12 cellular contexts compared by ENCODE assay signal in genomic region chr20:33516882-33517281, GRCh38. TPM values are rescaled to one million over a fixed set of nuclear protein-coding genes. Genes with fewer than 3 reads are reported as not detected.
DNase-seq lines count a peak whose midpoint lies in the region; ATAC-seq, FAIRE-seq and TF ChIP-seq lines count a peak whose summit lies in the region.
"Had no signal": no experiment of that assay in that cellular context is flagged by ENCODE, and none has a peak within 500 bp of the region (broad histone marks: within the 10 kb centered on the region; RNA-seq: fewer than 3 reads in every experiment).

No MANE protein-coding gene starts in this region.

- TF ChIP-seq CTCF in HepG2 (CRISPR knock-in tag; IDR thresholded peaks at IDR 0.05): no peak

- ATAC-seq in HepG2 (no peak), GM21447 (IDR thresholded peaks at IDR 0.05; ENCODE audit: unreplicated experiment) (no peak)
- ATAC-seq: activated CD8-positive, alpha-beta memory T cell treated with anti-CD3 and anti-CD28 coated beads, Interleukin-2, amount 10 ng/mL, durations not matched to agents 7 days and 5 days; left colon; T-helper 17 cell had no signal

- TF ChIP-seq POLR2A in HepG2 (IDR thresholded peaks at IDR 0.05; ENCODE audit: insufficient read depth in 1 of 2, low read depth in 2 of 2, low read length in 2 of 2): no peak

- intact Hi-C loops in HepG2 (cut with micrococcal nuclease; ENCODE audit: unreplicated experiment): loop anchor here (5.0 to 10.0 kb wide), 2 partner anchors 48 to 135 kb away; no protein-coding TSS in a partner anchor

- H3K4me2 ChIP-seq in HepG2 (ENCODE audit: low read depth, low read length): no peak overlapping the region

- no peaks in the 10 kb centered on the region for H3K9me3 ChIP-seq in CD8-positive, alpha-beta memory T cell (ENCODE audit: low read length)
- no peaks in the 10 kb centered on the region for H3K9me3 ChIP-seq in HepG2 (ENCODE audit: low read length)
- H3K9me3 ChIP-seq: tibial artery had no signal

- CTCF ChIA-PET in CD8-positive, alpha-beta memory T cell (lab: Charles Lee): interaction anchor here (1.8 kb wide), 1 partner anchor 136 kb away, joined by 4 read pairs; no protein-coding TSS in a partner anchor
- CTCF ChIA-PET in HepG2 (lab: Yijun Ruan, JAX; ENCODE audit: low intra/inter-chr PET ratio, low total read pairs): interaction anchor here (1.3 kb wide), 1 partner anchor 135 kb away, joined by 4 read pairs; no protein-coding TSS in a partner anchor

- peaks cover 54% of the 10 kb centered on the region for H3K79me2 ChIP-seq in HepG2 (ENCODE audit: insufficient read depth, low read length)

- H3K4me1 ChIP-seq in CD8-positive, alpha-beta memory T cell (ENCODE audit: insufficient read depth, low read length): no peaks in the 10 kb centered on the region
- peaks cover 44% of the 10 kb centered on the region for H3K4me1 ChIP-seq in HepG2 (ENCODE audit: insufficient read depth, low read length)
- H3K4me1 ChIP-seq: tibial artery had no signal

- no peaks in the 10 kb centered on the region; the same call in 1 of the 2 replicates for H4K20me1 ChIP-seq in HepG2 (ENCODE audit: insufficient read depth, low read length)

- TF ChIP-seq EP300 in HepG2 (IDR thresholded peaks at IDR 0.05; ENCODE audit: low read depth in 2 of 2, low read length in 2 of 2) (no peak), HepG2 (CRISPR knock-in tag; IDR thresholded peaks at IDR 0.05; ENCODE audit: borderline replicate concordance) (no peak)

- H3K36me3 Mint-ChIP-seq in CD8-positive, alpha-beta memory T cell: peaks cover 0 to 3% (median 0%) of the 10 kb centered on the region in 3 donors

- H3K4me1 Mint-ChIP-seq in CD8-positive, alpha-beta memory T cell: peaks cover 24 to 47% (median 25%) of the 10 kb centered on the region in 3 donors

- H3K27ac Mint-ChIP-seq in CD8-positive, alpha-beta memory T cell: peak overlapping the region in 5 of 8 donors; percentile 18 to 75 (median 52)
- H3K27ac Mint-ChIP-seq: activated CD8-positive, alpha-beta memory T cell treated with anti-CD3 and anti-CD28 coated beads, Interleukin-2, amount 10 ng/mL, durations not matched to agents 7 days and 5 days; T-helper 17 cell had no signal

- H3K4me3 ChIP-seq in CD8-positive, alpha-beta memory T cell (ENCODE audit: low read length): no peak overlapping the region
- H3K4me3 ChIP-seq in HepG2 (replicated peaks in 1 of 3; ENCODE audit: insufficient read depth in 1 of 3, low read depth in 2 of 3, low read length in 3 of 3): no peak overlapping the region
- H3K4me3 ChIP-seq: tibial artery had no signal

- no peaks in the 10 kb centered on the region for H3K9me3 Mint-ChIP-seq in CD8-positive, alpha-beta memory T cell

- H2AFZ ChIP-seq in HepG2 (ENCODE audit: low read length): no peak overlapping the region

- no peak for FAIRE-seq in HepG2 (lab: Jason Lieb, UNC)

- no peak overlapping the region for H3K4me3 Mint-ChIP-seq in CD8-positive, alpha-beta memory T cell
- H3K4me3 Mint-ChIP-seq: activated CD8-positive, alpha-beta memory T cell treated with anti-CD3 and anti-CD28 coated beads, Interleukin-2, amount 10 ng/mL, durations not matched to agents 7 days and 5 days; T-helper 17 cell had no signal

- H3K27me3 ChIP-seq in CD8-positive, alpha-beta memory T cell (ENCODE audit: insufficient read depth, low read length, poor library complexity, severe bottlenecking): no peaks in the 10 kb centered on the region
- H3K27me3 ChIP-seq in HepG2 (ENCODE audit: control insufficient read depth in 1 of 2, insufficient read depth in 2 of 2, low read length in 2 of 2): no peaks in the 10 kb centered on the region
- H3K27me3 ChIP-seq: tibial artery had no signal

- no TSS peak for BruUV-seq in HepG2 (replicated peaks; lab: Mats Ljungman, UMichigan)

- H3K27ac ChIP-seq in CD8-positive, alpha-beta memory T cell (ENCODE audit: low read depth, low read length): no peak overlapping the region
- H3K27ac ChIP-seq in HepG2 (ENCODE audit: extremely low read length, insufficient read depth, low read length): peak overlapping the region; percentile 5
- H3K27ac ChIP-seq: tibial artery had no signal

- 70% methylated on average over 1 of the region's 1 CpG for whole genome bisulfite sequencing in HepG2 (ENCODE audit: low lambda C conversion rate)

- DNase-seq in CD8-positive, alpha-beta memory T cell: no peak
- peak; percentile 20 for DNase-seq in H4 (ENCODE audit: low spot score)
- DNase-seq in astrocyte of the hippocampus (ENCODE audit: low read depth, low spot score): peak; percentile 29
- no peak for DNase-seq in HepG2 (ENCODE audit: low spot score)
- no peak for DNase-seq in NCI-H2107 (lab: John Stamatoyannopoulos, UW)
- DNase-seq in NK-92 (lab: John Stamatoyannopoulos, UW; ENCODE audit: unreplicated experiment): no peak
- no peak for DNase-seq in nucleus accumbens (lab: John Stamatoyannopoulos, UW)
- DNase-seq: activated CD8-positive, alpha-beta memory T cell treated with anti-CD3 and anti-CD28 coated beads, Interleukin-2, amount 10 ng/mL, durations not matched to agents 7 days and 5 days; left colon; T-helper 17 cell; tibial artery had no signal

- H3K9ac ChIP-seq in HepG2 (ENCODE audit: insufficient read depth, low read depth, low read length): no peak overlapping the region

- in situ Hi-C loops in HepG2 (cut with HindIII; ENCODE audit: extremely low pct_ligation_motif_present, low pct_unique_long_range_greater_than_20kb): loop anchor here (10.0 kb wide), 1 partner anchor 128 kb away; no protein-coding TSS in a partner anchor

- H3K27me3 Mint-ChIP-seq in CD8-positive, alpha-beta memory T cell: no peaks in the 10 kb centered on the region
- H3K27me3 Mint-ChIP-seq: activated CD8-positive, alpha-beta memory T cell treated with anti-CD3 and anti-CD28 coated beads, Interleukin-2, amount 10 ng/mL, durations not matched to agents 7 days and 5 days; T-helper 17 cell had no signal

- H3K36me3 ChIP-seq in CD8-positive, alpha-beta memory T cell (ENCODE audit: insufficient read depth, low read length): no peaks in the 10 kb centered on the region
- H3K36me3 ChIP-seq in HepG2 (replicated peaks in 1 of 2; ENCODE audit: control insufficient read depth in 1 of 2, insufficient read depth in 2 of 2, low read length in 2 of 2): no peaks in the 10 kb centered on the region; a peak in 1 of 5 replicates
- H3K36me3 ChIP-seq: tibial artery had no signal

- no peak for TF ChIP-seq RAD21 in HepG2 (CRISPR knock-in tag; IDR thresholded peaks at IDR 0.05)

- POLR2A ChIA-PET in CD8-positive, alpha-beta memory T cell (lab: Charles Lee): interaction anchor here (0.7 kb wide), 1 partner anchor 13 kb away, joined by 3 read pairs; no protein-coding TSS in a partner anchor
- POLR2A ChIA-PET in HepG2 (lab: Yijun Ruan, JAX): interaction anchor here (0.7 kb wide), 1 partner anchor 45 kb away, joined by 3 read pairs; no protein-coding TSS in a partner anchor

TF ChIP-seq in HepG2, 621 proteins besides CTCF, POLR2A, EP300 and RAD21 (continues in another document):
- TF ChIP-seq MIXL1 (CRISPR knock-in tag; IDR thresholded peaks at IDR 0.05) (0 out of 2 replicates have a peak, but pooled peaks have one; percentile 4), ZNF326 (CRISPR knock-in tag; IDR thresholded peaks at IDR 0.05; ENCODE audit: borderline replicate concordance) (no peak), XBP1 (CRISPR knock-in tag; IDR thresholded peaks at IDR 0.05) (no peak), ZMYM4 (CRISPR knock-in tag; IDR thresholded peaks at IDR 0.05) (no peak), MED13 (CRISPR knock-in tag; IDR thresholded peaks at IDR 0.05) (no peak), MAFK (conservative IDR thresholded peaks at IDR 0.05 in 1 of 2, IDR thresholded peaks at IDR 0.05 in 1 of 2; ENCODE audit: low read length in 2 of 2) (peak; percentile 99), NFE2L2 (IDR thresholded peaks at IDR 0.05; ENCODE audit: low read length) (peak; percentile 94)
- TF ChIP-seq, protein P1, sequence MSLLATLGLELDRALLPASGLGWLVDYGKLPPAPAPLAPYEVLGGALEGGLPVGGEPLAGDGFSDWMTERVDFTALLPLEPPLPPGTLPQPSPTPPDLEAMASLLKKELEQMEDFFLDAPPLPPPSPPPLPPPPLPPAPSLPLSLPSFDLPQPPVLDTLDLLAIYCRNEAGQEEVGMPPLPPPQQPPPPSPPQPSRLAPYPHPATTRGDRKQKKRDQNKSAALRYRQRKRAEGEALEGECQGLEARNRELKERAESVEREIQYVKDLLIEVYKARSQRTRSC (CRISPR knock-in tag; IDR thresholded peaks at IDR 0.05; ENCODE audit: low read depth): no peak

RNA-seq across cellular contexts. Expression of gene CBFA2T2, which starts 27.0 kb away (rescaled TPM):
- total RNA-seq in CD8-positive, alpha-beta memory T cell: 10 to 100 TPM; 10.7 to 11.9 TPM
- polyA plus RNA-seq in CD8-positive, alpha-beta memory T cell: 25.8 TPM
- 3.6 and 4.7 TPM in 2 replicates for total RNA-seq in H4 (2014; rRNA removed; shearing (Covaris generic))
- 6.3 and 7.3 TPM in 2 replicates for total RNA-seq in HepG2 (2016; rRNA removed; fragmentation: Illumina TruSeq; extraction: Trizol)
- 25.1 and 25.7 TPM in 2 replicates for total RNA-seq in HepG2 (2016; cell fraction: cytosol; rRNA removed; fragmentation: Illumina TruSeq; extraction: Trizol; ENCODE audit: low read depth)
- total RNA-seq in HepG2 (2016; cell fraction: insoluble cytoplasmic fraction; rRNA removed; fragmentation: Illumina TruSeq; extraction: Trizol): 6.0 and 6.8 TPM in 2 replicates
- total RNA-seq in HepG2 (2016; cell fraction: membrane; rRNA removed; fragmentation: Illumina TruSeq; extraction: Trizol): 9.8 and 12.2 TPM in 2 replicates
- 7.8 and 8.4 TPM in 2 replicates for total RNA-seq in HepG2 (2016; cell fraction: nucleus; rRNA removed; fragmentation: Illumina TruSeq; extraction: Trizol)
- polyA plus RNA-seq in HepG2 (2011; rRNA removed): 20.8 and 21.2 TPM in 2 replicates
- 13.2 and 14.1 TPM in 2 replicates for polyA plus RNA-seq in HepG2 (2011; cell fraction: cytosol; rRNA removed)
- polyA plus RNA-seq in HepG2 (2011; cell fraction: nucleus; rRNA removed): 31.7 and 33.2 TPM in 2 replicates
- polyA plus RNA-seq in HepG2 (2012): 10.5 and 11.1 TPM in 2 replicates
- polyA plus RNA-seq in HepG2 (2016; cell fraction: cytosol; fragmentation: Illumina TruSeq; extraction: Trizol; ENCODE audit: low read depth): 1.3 and 2.1 TPM in 2 replicates
- polyA plus RNA-seq in HepG2 (2016; cell fraction: insoluble cytoplasmic fraction; fragmentation: Illumina TruSeq; extraction: Trizol; ENCODE audit: low read depth): 8.7 and 11.6 TPM in 2 replicates
- polyA plus RNA-seq in HepG2 (2016; cell fraction: membrane; fragmentation: Illumina TruSeq; extraction: Trizol; ENCODE audit: low read depth): 4.1 and 4.7 TPM in 2 replicates
- polyA plus RNA-seq in HepG2 (2016; cell fraction: nucleus; fragmentation: Illumina TruSeq; extraction: Trizol; ENCODE audit: insufficient read depth, low read depth): 20.8 and 24.2 TPM in 2 replicates
- polyA minus RNA-seq in HepG2 (2011; rRNA and poly(A)+ RNA removed; ENCODE audit: low replicate concordance): 20.8 and 48.6 TPM in 2 replicates
- 24.4 TPM in 2 replicates for polyA minus RNA-seq in HepG2 (2011; cell fraction: cytosol; rRNA and poly(A)+ RNA removed)
- 17.0 and 21.1 TPM in 2 replicates for polyA minus RNA-seq in HepG2 (2011; cell fraction: nucleus; rRNA and poly(A)+ RNA removed)

Comparison
In these comparisons a context has a peak if more than half of its experiments do, and no peak if none do; other contexts are left out.
1. DNase-seq: peak in H4 (single experiment) and astrocyte of the hippocampus (single experiment); none in CD8-positive, alpha-beta memory T cell (0 of 5), HepG2 (single experiment), NCI-H2107 (single experiment), NK-92 (single experiment) and nucleus accumbens (0 of 56).